29 cellular contexts compared by ENCODE assay signal in genomic region chr1:181310560-181310959, GRCh38.
DNase-seq lines count a peak whose midpoint lies in the region; ATAC-seq, FAIRE-seq and TF ChIP-seq lines count a peak whose summit lies in the region.
"Had no signal": no experiment of that assay in that cellular context is flagged by ENCODE, and none has a peak within 500 bp of the region (broad histone marks: within the 10 kb centered on the region; RNA-seq: fewer than 3 reads in every experiment).

No MANE protein-coding gene starts in this region.

- H3K4me3 Mint-ChIP-seq in Calu3 (ENCODE audit: low read depth, unreplicated experiment), result no peak overlapping the region
- H3K4me3 Mint-ChIP-seq in neural progenitor cell, result no peak overlapping the region
- H3K4me3 Mint-ChIP-seq in activated CD4-positive, alpha-beta T cell treated with anti-CD3 and anti-CD28 coated beads, Interleukin-2, amount 10 ng/mL, durations not matched to agents 7 days and 5 days, result no peak overlapping the region
- H3K4me3 Mint-ChIP-seq: CD8-positive, alpha-beta T cell; GM23338; T-helper 1 cell treated with Interleukin-12 subunit alpha and Interleukin-12 subunit beta and Interleukin-4 antibody, amounts not matched to agents 30 μg/mL and 1 μg/mL, for 36 hours had no signal

- no peak for TF ChIP-seq EP300 in HepG2 (IDR thresholded peaks at IDR 0.05; ENCODE audit: low read depth in 2 of 2, low read length in 2 of 2)
- TF ChIP-seq EP300 in HepG2 (CRISPR knock-in tag; IDR thresholded peaks at IDR 0.05; ENCODE audit: borderline replicate concordance), result no peak

- ATAC-seq in HCT116 (peak; percentile 94), RWPE2 (ENCODE audit: low read depth) (peak; percentile 29; the same call in 1 of the 3 replicates), HepG2 (peak; percentile 78), GM18870 (IDR thresholded peaks at IDR 0.05; ENCODE audit: unreplicated experiment) (no peak), GM19328 (IDR thresholded peaks at IDR 0.05; ENCODE audit: unreplicated experiment) (no peak)
- ATAC-seq: CD8-positive, alpha-beta T cell; GM23338; K562 had no signal

- BruUV-seq in Calu3 (replicated peaks; lab: Mats Ljungman, UMichigan), result no TSS peak
- BruUV-seq in HCT116 (replicated peaks; lab: Mats Ljungman, UMichigan), result no TSS peak
- no TSS peak for BruUV-seq in HepG2 (replicated peaks; lab: Mats Ljungman, UMichigan)

- H3K4me1 Mint-ChIP-seq in Calu3 (ENCODE audit: low read depth, unreplicated experiment), result peaks cover 8% of the 10 kb centered on the region
- peaks cover 22% of the 10 kb centered on the region for H3K4me1 Mint-ChIP-seq in neural progenitor cell
- H3K4me1 Mint-ChIP-seq in activated CD4-positive, alpha-beta T cell treated with anti-CD3 and anti-CD28 coated beads, Interleukin-2, amount 10 ng/mL, durations not matched to agents 7 days and 5 days, result peaks cover 12% of the 10 kb centered on the region

- peaks cover 17% of the 10 kb centered on the region; the same call in 1 of the 2 replicates for H3K27me3 ChIP-seq in HCT116 (ENCODE audit: insufficient read depth, low read length)
- H3K27me3 ChIP-seq in RWPE2 (ENCODE audit: insufficient read depth, poor library complexity, severe bottlenecking), result peaks cover 37% of the 10 kb centered on the region
- H3K27me3 ChIP-seq in HepG2 (ENCODE audit: control insufficient read depth in 1 of 2, insufficient read depth in 2 of 2, low read length in 2 of 2), result peaks cover 2 to 13% of the 10 kb centered on the region in 2 experiments; a peak in 3 of 5 replicates
- H3K27me3 ChIP-seq in neural progenitor cell, result peaks cover 35% of the 10 kb centered on the region

- FAIRE-seq in HepG2 (lab: Jason Lieb, UNC), result no peak
- FAIRE-seq: GM18507, K562 had no signal

- no peaks in the 10 kb centered on the region for H3F3A ChIP-seq in neural progenitor cell (ENCODE audit: low read depth)

- no CpG with 5 or more reads among the region's 2 CpGs for WGBS in HepG2 (ENCODE audit: low lambda C conversion rate)

- TF ChIP-seq POLR2A in HCT116 (IDR thresholded peaks at IDR 0.05; ENCODE audit: borderline replicate concordance, extremely low read depth, insufficient read depth, insufficient read length) (no peak), HepG2 (IDR thresholded peaks at IDR 0.05; ENCODE audit: insufficient read depth in 1 of 2, low read depth in 2 of 2, low read length in 2 of 2) (no peak)

- no peaks in the 10 kb centered on the region for H3K79me2 ChIP-seq in HCT116 (ENCODE audit: insufficient read depth, low read length)
- H3K79me2 ChIP-seq in HepG2 (ENCODE audit: insufficient read depth, low read length), result no peaks in the 10 kb centered on the region
- no peaks in the 10 kb centered on the region for H3K79me2 ChIP-seq in neural progenitor cell (ENCODE audit: low read depth)

- in situ Hi-C loops in HepG2 (cut with HindIII; ENCODE audit: extremely low pct_ligation_motif_present, low pct_unique_long_range_greater_than_20kb), result no loop called here

- H3K4me1 ChIP-seq in HCT116 (ENCODE audit: control insufficient read depth in 1 of 2, insufficient read depth in 2 of 2, low read length in 2 of 2) (peaks cover 11 to 14% of the 10 kb centered on the region in 2 experiments; a peak in 3 of 4 replicates), RWPE2 (ENCODE audit: insufficient read depth, poor library complexity, severe bottlenecking) (no peaks in the 10 kb centered on the region), HepG2 (ENCODE audit: insufficient read depth, low read length) (no peaks in the 10 kb centered on the region), neural progenitor cell (peaks cover 10% of the 10 kb centered on the region)
- H3K4me1 ChIP-seq: Caco-2, HAP-1 had no signal

- DNase-seq in Calu3, result peak; percentile 24
- peak; percentile 47 for DNase-seq in HCT116 (ENCODE audit: low read depth, low spot score)
- no peak for DNase-seq in RWPE2 (ENCODE audit: low spot score)
- peak; percentile 50 for DNase-seq in HepG2 (ENCODE audit: low spot score)
- DNase-seq in neural progenitor cell (ENCODE audit: low spot score), result no peak
- no peak for DNase-seq in activated CD4-positive, alpha-beta T cell treated with anti-CD3 and anti-CD28 coated beads, Interleukin-2, amount 10 ng/mL, durations not matched to agents 7 days and 5 days
- DNase-seq: C1 segment of cervical spinal cord; Caco-2; CD8-positive, alpha-beta T cell; Kasumi-1; MG63; NCI-H1105 treated with DMSO at 0.1 percent for 48 hours; NCI-H146; NCI-H1930; NCI-H2107; NCI-H446; NCI-H524 treated with DMSO at 0.1 percent for 48 hours; NCI-H774; PC-9; RPMI8226; SHP77 had no signal

- intact Hi-C loops in Calu3 (cut with micrococcal nuclease; ENCODE audit: unreplicated experiment), result loop anchor here (10.0 kb wide), 1 partner anchor 114 kb away; no protein-coding TSS in a partner anchor
- intact Hi-C loops in HCT116 (cut with micrococcal nuclease), result no loop called here
- intact Hi-C loops in HepG2 (cut with micrococcal nuclease; ENCODE audit: unreplicated experiment), result no loop called here

- H3K27ac ChIP-seq in HCT116 (ENCODE audit: low read depth, low read length) (no peak overlapping the region), RWPE2 (ENCODE audit: poor library complexity, severe bottlenecking) (no peak overlapping the region), HepG2 (ENCODE audit: extremely low read length, insufficient read depth, low read length) (no peak overlapping the region), neural progenitor cell (no peak overlapping the region)
- H3K27ac ChIP-seq: HL-60, PC-9 had no signal

- H3K27me3 Mint-ChIP-seq in Calu3 (ENCODE audit: unreplicated experiment), result peaks cover 78% of the 10 kb centered on the region
- H3K27me3 Mint-ChIP-seq in neural progenitor cell (ENCODE audit: insufficient read depth, low read depth), result peaks cover 6% of the 10 kb centered on the region
- peaks cover 22% of the 10 kb centered on the region for H3K27me3 Mint-ChIP-seq in activated CD4-positive, alpha-beta T cell treated with anti-CD3 and anti-CD28 coated beads, Interleukin-2, amount 10 ng/mL, durations not matched to agents 7 days and 5 days

- CTCF ChIA-PET in Calu3 (lab: Charles Lee), result no interaction called here
- CTCF ChIA-PET in HCT116 (lab: Charles Lee), result no interaction called here
- CTCF ChIA-PET in HepG2 (lab: Yijun Ruan, JAX; ENCODE audit: low intra/inter-chr PET ratio, low total read pairs), result no interaction called here
- CTCF ChIA-PET in activated CD4-positive, alpha-beta T cell treated with anti-CD3 and anti-CD28 coated beads, Interleukin-2, amount 10 ng/mL, durations not matched to agents 7 days and 5 days (lab: Charles Lee), result interaction anchor here (0.7 kb wide), 1 partner anchor 190 kb away, joined by 4 read pairs; no protein-coding TSS in a partner anchor

- TF ChIP-seq RAD21 in HCT116 (IDR thresholded peaks at IDR 0.05; ENCODE audit: low read depth), result no peak
- TF ChIP-seq RAD21 in HepG2 (CRISPR knock-in tag; IDR thresholded peaks at IDR 0.05), result no peak

- H3K9me3 Mint-ChIP-seq in Calu3 (ENCODE audit: low read depth, unreplicated experiment) (no peaks in the 10 kb centered on the region), neural progenitor cell (no peaks in the 10 kb centered on the region)
- no peaks in the 10 kb centered on the region for H3K9me3 Mint-ChIP-seq in activated CD4-positive, alpha-beta T cell treated with anti-CD3 and anti-CD28 coated beads, Interleukin-2, amount 10 ng/mL, durations not matched to agents 7 days and 5 days
- H3K9me3 Mint-ChIP-seq: CD8-positive, alpha-beta T cell; GM23338; T-helper 1 cell treated with Interleukin-12 subunit alpha and Interleukin-12 subunit beta and Interleukin-4 antibody, amounts not matched to agents 30 μg/mL and 1 μg/mL, for 36 hours had no signal

- no peak overlapping the region for H2AFZ ChIP-seq in HCT116 (ENCODE audit: low read depth, low read length, poor library complexity, severe bottlenecking)
- no peak overlapping the region for H2AFZ ChIP-seq in HepG2 (ENCODE audit: low read length)
- H2AFZ ChIP-seq in neural progenitor cell (replicated peaks), result no peak overlapping the region
- H2AFZ ChIP-seq: GM23338, PC-9 had no signal

- H3K4me2 ChIP-seq in HCT116 (ENCODE audit: low read length) (peak overlapping the region; percentile 38), HepG2 (ENCODE audit: low read depth, low read length) (no peak overlapping the region), neural progenitor cell (no peak overlapping the region)
- H3K4me2 ChIP-seq: GM23338, PC-9 had no signal

- no peak for TF ChIP-seq CTCF in Calu3 (IDR thresholded peaks at IDR 0.05; ENCODE audit: unreplicated experiment)
- no peak for TF ChIP-seq CTCF in HCT116 (IDR thresholded peaks at IDR 0.05 in 2 of 3, conservative IDR thresholded peaks at IDR 0.05 in 1 of 3; ENCODE audit: borderline replicate concordance in 1 of 3, insufficient read depth in 1 of 3, low read depth in 2 of 3, low read length in 2 of 3)
- TF ChIP-seq CTCF in RWPE2 (IDR thresholded peaks at IDR 0.05; ENCODE audit: poor library complexity, severe bottlenecking), result no peak
- TF ChIP-seq CTCF in HepG2 (CRISPR knock-in tag; IDR thresholded peaks at IDR 0.05), result no peak
- no peak for TF ChIP-seq CTCF in neural progenitor cell (IDR thresholded peaks at IDR 0.05)

- POLR2A ChIA-PET in HCT116 (lab: Charles Lee), result no interaction called here
- POLR2A ChIA-PET in HepG2 (lab: Yijun Ruan, JAX), result no interaction called here
- POLR2A ChIA-PET in activated CD4-positive, alpha-beta T cell treated with anti-CD3 and anti-CD28 coated beads, Interleukin-2, amount 10 ng/mL, durations not matched to agents 7 days and 5 days (lab: Charles Lee), result no interaction called here

- H3K9me3 ChIP-seq in HCT116 (ENCODE audit: control insufficient read depth in 1 of 2, insufficient read depth in 1 of 2, low read depth in 1 of 2, low read length in 2 of 2), result no peaks in the 10 kb centered on the region
- no peaks in the 10 kb centered on the region for H3K9me3 ChIP-seq in RWPE2 (ENCODE audit: severe bottlenecking)
- no peaks in the 10 kb centered on the region for H3K9me3 ChIP-seq in HepG2 (ENCODE audit: low read length)
- H3K9me3 ChIP-seq in neural progenitor cell (ENCODE audit: low read depth), result no peaks in the 10 kb centered on the region
- H3K9me3 ChIP-seq: Caco-2, HAP-1, MG63 had no signal

- no peaks in the 10 kb centered on the region for H3K9me2 ChIP-seq in HCT116 (ENCODE audit: insufficient read depth)

- RAD21 ChIA-PET in HCT116 (lab: Charles Lee; ENCODE audit: low non-redundant PET in 1 of 2, low total read pairs in 2 of 2, uncharacterized antibody in 2 of 2, unreplicated experiment in 2 of 2), result no interaction called here

- H3K9ac ChIP-seq in HCT116 (ENCODE audit: low read length) (no peak overlapping the region), HepG2 (ENCODE audit: insufficient read depth, low read depth, low read length) (no peak overlapping the region), neural progenitor cell (no peak overlapping the region)

- no peaks in the 10 kb centered on the region for H3K36me3 Mint-ChIP-seq in Calu3 (ENCODE audit: insufficient read depth, unreplicated experiment)
- H3K36me3 Mint-ChIP-seq in neural progenitor cell, result no peaks in the 10 kb centered on the region
- no peaks in the 10 kb centered on the region for H3K36me3 Mint-ChIP-seq in activated CD4-positive, alpha-beta T cell treated with anti-CD3 and anti-CD28 coated beads, Interleukin-2, amount 10 ng/mL, durations not matched to agents 7 days and 5 days (ENCODE audit: low read depth)
- H3K36me3 Mint-ChIP-seq: CD8-positive, alpha-beta T cell had no signal

- H3K4me3 ChIP-seq in HCT116 (replicated peaks in 1 of 2; ENCODE audit: low read depth in 1 of 2, low read length in 2 of 2), result no peak overlapping the region
- no peak overlapping the region for H3K4me3 ChIP-seq in RWPE2 (ENCODE audit: severe bottlenecking)
- no peak overlapping the region for H3K4me3 ChIP-seq in HepG2 (replicated peaks in 1 of 3; ENCODE audit: insufficient read depth in 1 of 3, low read depth in 2 of 3, low read length in 3 of 3)
- no peak overlapping the region for H3K4me3 ChIP-seq in neural progenitor cell
- H3K4me3 ChIP-seq: GM23338, HAP-1, K562, MG63, PC-9 had no signal

- no peak overlapping the region for H3K27ac Mint-ChIP-seq in Calu3 (ENCODE audit: unreplicated experiment)
- no peak overlapping the region for H3K27ac Mint-ChIP-seq in neural progenitor cell
- H3K27ac Mint-ChIP-seq in activated CD4-positive, alpha-beta T cell treated with anti-CD3 and anti-CD28 coated beads, Interleukin-2, amount 10 ng/mL, durations not matched to agents 7 days and 5 days, result no peak overlapping the region
- H3K27ac Mint-ChIP-seq: CD8-positive, alpha-beta T cell; GM23338; T-helper 1 cell treated with Interleukin-12 subunit alpha and Interleukin-12 subunit beta and Interleukin-4 antibody, amounts not matched to agents 30 μg/mL and 1 μg/mL, for 36 hours had no signal

- no peaks in the 10 kb centered on the region for H4K20me1 ChIP-seq in HCT116 (ENCODE audit: insufficient read depth)
- H4K20me1 ChIP-seq in HepG2 (ENCODE audit: insufficient read depth, low read length), result no peaks in the 10 kb centered on the region; the same call in 1 of the 2 replicates
- H4K20me1 ChIP-seq in neural progenitor cell (ENCODE audit: low read depth), result no peaks in the 10 kb centered on the region

- H3K36me3 ChIP-seq in HCT116 (ENCODE audit: control insufficient read depth in 1 of 2, insufficient read depth in 2 of 2, low read length in 2 of 2) (no peaks in the 10 kb centered on the region), RWPE2 (ENCODE audit: low read depth) (no peaks in the 10 kb centered on the region), HepG2 (replicated peaks in 1 of 2; ENCODE audit: control insufficient read depth in 1 of 2, insufficient read depth in 2 of 2, low read length in 2 of 2) (no peaks in the 10 kb centered on the region), neural progenitor cell (no peaks in the 10 kb centered on the region)
- H3K36me3 ChIP-seq: HAP-1, MG63 had no signal

Comparison
In these comparisons a context has a peak if more than half of its experiments do, and no peak if none do; other contexts are left out.
1. DNase-seq: peak in Calu3 (single experiment), HCT116 (single experiment) and HepG2 (single experiment); none in RWPE2 (single experiment), neural progenitor cell (single experiment) and activated CD4-positive, alpha-beta T cell treated with anti-CD3 and anti-CD28 coated beads, Interleukin-2, amount 10 ng/mL, durations not matched to agents 7 days and 5 days (single experiment).
2. ATAC-seq: peak in HCT116 (single experiment), RWPE2 (single experiment) and HepG2 (single experiment); none in GM18870 (single experiment) and GM19328 (single experiment).